Comparison of ENCODE assay signal across 19 cellular contexts in the genomic region with DNA sequence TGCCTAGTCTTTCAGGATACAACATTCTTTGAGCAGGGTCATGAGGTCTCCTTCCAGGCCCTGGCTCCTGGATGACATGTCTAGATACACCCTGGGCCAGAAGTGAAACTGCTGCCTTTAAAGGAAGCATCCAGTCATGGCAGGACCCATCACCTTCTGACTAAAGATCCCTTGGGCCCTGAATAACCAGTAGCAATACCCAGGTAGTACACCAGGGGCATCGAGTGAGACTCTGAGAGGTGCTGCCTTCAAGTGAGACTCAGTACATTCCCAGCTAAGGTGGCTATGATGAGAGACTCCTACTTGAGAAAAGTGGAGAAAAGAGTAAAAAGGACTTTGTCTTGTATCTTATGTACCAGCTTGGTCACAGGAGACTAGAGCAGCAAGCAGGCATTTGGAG. TPM values are rescaled to one million over a fixed set of nuclear protein-coding genes. Genes with fewer than 3 reads are reported as not detected.
DNase-seq lines count a peak whose midpoint lies in the region; ATAC-seq, FAIRE-seq and TF ChIP-seq lines count a peak whose summit lies in the region.
"Had no signal": no experiment of that assay in that cellular context is flagged by ENCODE, and none has a peak within 500 bp of the region (broad histone marks: within the 10 kb centered on the region; RNA-seq: fewer than 3 reads in every experiment).

No MANE protein-coding gene starts in this region.

- TF ChIP-seq POLR2A in breast epithelium (IDR thresholded peaks at IDR 0.05): no peak
- no peak for TF ChIP-seq POLR2A in H54 (IDR thresholded peaks at IDR 0.05; ENCODE audit: low read depth, low read length)

- intact Hi-C loops in MCF 10A (cut with micrococcal nuclease): no loop called here
- intact Hi-C loops in breast epithelium (cut with DNase I; ENCODE audit: low total_unique reads): no loop called here
- intact Hi-C loops in activated B cell treated with CpG ODN at 0.5 μM for 24 hours (cut with micrococcal nuclease): no loop called here
- intact Hi-C loops in colonic mucosa (cut with DNase I): no loop called here

- H3K9me3 ChIP-seq in breast epithelium (no peaks in the 10 kb centered on the region), colonic mucosa (no peaks in the 10 kb centered on the region)
- H3K9me3 ChIP-seq: adrenal gland, prostate gland had no signal

- H3K36me3 ChIP-seq in breast epithelium (no peaks in the 10 kb centered on the region), colonic mucosa (no peaks in the 10 kb centered on the region)
- H3K36me3 ChIP-seq: adrenal gland, prostate gland had no signal

- TF ChIP-seq CTCF in MCF 10A (IDR thresholded peaks at IDR 0.05; ENCODE audit: unreplicated experiment) (no peak), breast epithelium (IDR thresholded peaks at IDR 0.05) (no peak), activated B cell treated with CpG ODN at 0.5 μM for 24 hours (IDR thresholded peaks at IDR 0.05) (no peak), colonic mucosa (IDR thresholded peaks at IDR 0.05) (no peak)

- H3K9me3 Mint-ChIP-seq in MCF 10A (ENCODE audit: unreplicated experiment): no peaks in the 10 kb centered on the region
- H3K9me3 Mint-ChIP-seq in activated B cell treated with CpG ODN at 0.5 μM for 24 hours: peaks cover 4% of the 10 kb centered on the region
- peaks cover 8% of the 10 kb centered on the region in 2 donors for H3K9me3 Mint-ChIP-seq in stimulated activated naive B cell treated with anti-CD40 and anti-IgM and Interleukin-4, amounts not matched to agents 10 μg/mL and 1 μg/mL and 100 μg/mL, for 72 hours

- ATAC-seq in activated B cell treated with CpG ODN at 0.5 μM for 24 hours (ENCODE audit: low read depth): peak; percentile 14
- peak; percentile 63 to 77 for ATAC-seq in stimulated activated naive B cell treated with anti-CD40 and anti-IgM and Interleukin-4, amounts not matched to agents 10 μg/mL and 1 μg/mL and 100 μg/mL, for 72 hours (replicated peaks)
- no peak for ATAC-seq in GM18858 (IDR thresholded peaks at IDR 0.05; ENCODE audit: unreplicated experiment)
- ATAC-seq: Right ventricle myocardium inferior had no signal

- H3K9ac ChIP-seq in colonic mucosa (ENCODE audit: low read depth in 2 of 2, low read length in 2 of 2): no peak overlapping the region

- no peak for FAIRE-seq in H54 (lab: Jason Lieb, UNC)

- H3K4me3 ChIP-seq in breast epithelium: no peak overlapping the region
- H3K4me3 ChIP-seq in colonic mucosa: no peak overlapping the region
- H3K4me3 ChIP-seq: adrenal gland, prostate gland had no signal

- no peaks in the 10 kb centered on the region for H3K36me3 Mint-ChIP-seq in MCF 10A (ENCODE audit: insufficient read depth, unreplicated experiment)
- H3K36me3 Mint-ChIP-seq in activated B cell treated with CpG ODN at 0.5 μM for 24 hours (ENCODE audit: low read depth): no peaks in the 10 kb centered on the region
- peaks cover 0 to 6% of the 10 kb centered on the region in 2 donors for H3K36me3 Mint-ChIP-seq in stimulated activated naive B cell treated with anti-CD40 and anti-IgM and Interleukin-4, amounts not matched to agents 10 μg/mL and 1 μg/mL and 100 μg/mL, for 72 hours

- no peaks in the 10 kb centered on the region for H3K27me3 Mint-ChIP-seq in MCF 10A (ENCODE audit: insufficient read depth, unreplicated experiment)
- peaks cover 20% of the 10 kb centered on the region for H3K27me3 Mint-ChIP-seq in activated B cell treated with CpG ODN at 0.5 μM for 24 hours
- peaks cover 12 to 24% of the 10 kb centered on the region in 2 donors for H3K27me3 Mint-ChIP-seq in stimulated activated naive B cell treated with anti-CD40 and anti-IgM and Interleukin-4, amounts not matched to agents 10 μg/mL and 1 μg/mL and 100 μg/mL, for 72 hours

- DNase-seq in MCF 10A (ENCODE audit: unreplicated experiment) (peak; percentile 8), breast epithelium (ENCODE audit: low spot score in 2 of 2) (no peak), HT-29 (ENCODE audit: low spot score) (peak; percentile 20), activated B cell treated with CpG ODN at 0.5 μM for 24 hours (no peak), colonic mucosa (no peak), H54 (ENCODE audit: insufficient read length, low spot score) (no peak)
- peak; percentile 1 for DNase-seq in stimulated activated naive B cell treated with anti-CD40 and anti-IgM and Interleukin-4, amounts not matched to agents 10 μg/mL and 1 μg/mL and 100 μg/mL, for 72 hours
- DNase-seq: activated T-cell treated with anti-CD3 and anti-CD28 coated beads, Interleukin-2, amount 50 U/mL, for 1 hour; adrenal gland; foreskin melanocyte; NCI-H1092; NCI-H2171; stimulated activated CD4-positive, alpha-beta T cell treated with anti-CD3 and anti-CD28 coated beads, Interleukin-12 subunit alpha, Interleukin-12 subunit beta, amount 100 ng/mL, for 4 hours; T-helper 2 cell had no signal

- H3K27me3 ChIP-seq in breast epithelium: no peaks in the 10 kb centered on the region
- no peaks in the 10 kb centered on the region for H3K27me3 ChIP-seq in colonic mucosa
- H3K27me3 ChIP-seq: adrenal gland had no signal

- no peaks in the 10 kb centered on the region for H3K4me1 Mint-ChIP-seq in MCF 10A (ENCODE audit: insufficient read depth, unreplicated experiment)
- H3K4me1 Mint-ChIP-seq in activated B cell treated with CpG ODN at 0.5 μM for 24 hours: no peaks in the 10 kb centered on the region
- H3K4me1 Mint-ChIP-seq in stimulated activated naive B cell treated with anti-CD40 and anti-IgM and Interleukin-4, amounts not matched to agents 10 μg/mL and 1 μg/mL and 100 μg/mL, for 72 hours: no peaks in the 10 kb centered on the region

- POLR2A ChIA-PET in MCF 10A (lab: Yijun Ruan, JAX) (no interaction called here), activated B cell treated with CpG ODN at 0.5 μM for 24 hours (lab: Charles Lee) (no interaction called here)

- CTCF ChIA-PET in MCF 10A (lab: Yijun Ruan, JAX): no interaction called here
- CTCF ChIA-PET in activated B cell treated with CpG ODN at 0.5 μM for 24 hours (lab: Charles Lee): no interaction called here

- H3K4me1 ChIP-seq in breast epithelium (no peaks in the 10 kb centered on the region), colonic mucosa (no peaks in the 10 kb centered on the region)
- H3K4me1 ChIP-seq: adrenal gland, prostate gland had no signal

- BruUV-seq in MCF 10A (replicated peaks; lab: Mats Ljungman, UMichigan): no TSS peak

- H3K27ac ChIP-seq in breast epithelium (no peak overlapping the region), colonic mucosa (no peak overlapping the region)
- H3K27ac ChIP-seq: adrenal gland, prostate gland had no signal

- H3K27ac Mint-ChIP-seq in MCF 10A (ENCODE audit: low read depth, unreplicated experiment) (no peak overlapping the region), activated B cell treated with CpG ODN at 0.5 μM for 24 hours (no peak overlapping the region)
- H3K27ac Mint-ChIP-seq in stimulated activated naive B cell treated with anti-CD40 and anti-IgM and Interleukin-4, amounts not matched to agents 10 μg/mL and 1 μg/mL and 100 μg/mL, for 72 hours: no peak overlapping the region

- H3K4me3 Mint-ChIP-seq in MCF 10A (ENCODE audit: unreplicated experiment) (no peak overlapping the region), activated B cell treated with CpG ODN at 0.5 μM for 24 hours (no peak overlapping the region)
- H3K4me3 Mint-ChIP-seq in stimulated activated naive B cell treated with anti-CD40 and anti-IgM and Interleukin-4, amounts not matched to agents 10 μg/mL and 1 μg/mL and 100 μg/mL, for 72 hours: no peak overlapping the region

RNA-seq across cellular contexts. Expression of gene OR6C68, which starts 23.5 kb away (rescaled TPM):
- total RNA-seq in MCF 10A (2022) (not detected in 2 replicates), breast epithelium (not detected), activated B cell treated with CpG ODN at 0.5 μM for 24 hours (not detected in 2 replicates), colonic mucosa (not detected)
- total RNA-seq in HT-29 (2014; rRNA removed; shearing (Covaris generic)): not detected in 2 replicates
- total RNA-seq: adrenal gland, cerebellum, liver, prostate gland, Right ventricle myocardium inferior had no signal

RNA-seq across cellular contexts. Expression of gene OR6C4, which starts 33.7 kb away (rescaled TPM):
- total RNA-seq in MCF 10A (2022) (not detected in 2 replicates), breast epithelium (not detected), activated B cell treated with CpG ODN at 0.5 μM for 24 hours (not detected in 2 replicates), colonic mucosa (not detected)
- not detected in 2 replicates for total RNA-seq in HT-29 (2014; rRNA removed; shearing (Covaris generic))
- total RNA-seq: adrenal gland, cerebellum, liver, prostate gland, Right ventricle myocardium inferior had no signal

RNA-seq across cellular contexts. Expression of gene OR6C70, which starts 45.8 kb away (rescaled TPM):
- total RNA-seq in MCF 10A (2022) (not detected in 2 replicates), breast epithelium (not detected), activated B cell treated with CpG ODN at 0.5 μM for 24 hours (not detected in 2 replicates), colonic mucosa (not detected)
- total RNA-seq in HT-29 (2014; rRNA removed; shearing (Covaris generic)): not detected in 2 replicates
- total RNA-seq: adrenal gland, cerebellum, liver, prostate gland, Right ventricle myocardium inferior had no signal

RNA-seq across cellular contexts. Expression of gene OR2AP1, which starts 56.6 kb away (rescaled TPM):
- total RNA-seq in MCF 10A (2022) (not detected in 2 replicates), breast epithelium (not detected), activated B cell treated with CpG ODN at 0.5 μM for 24 hours (0.32 TPM in 1 of 2 replicates, not detected in the other), colonic mucosa (not detected)
- total RNA-seq in HT-29 (2014; rRNA removed; shearing (Covaris generic)): not detected in 2 replicates
- total RNA-seq: adrenal gland, cerebellum, liver, prostate gland, Right ventricle myocardium inferior had no signal

Comparison
In these comparisons a context has a peak if more than half of its experiments do, and no peak if none do; other contexts are left out.
1. DNase-seq: peak in MCF 10A (single experiment), HT-29 (single experiment) and stimulated activated naive B cell treated with anti-CD40 and anti-IgM and Interleukin-4, amounts not matched to agents 10 μg/mL and 1 μg/mL and 100 μg/mL, for 72 hours (single experiment); none in breast epithelium (0 of 2), activated B cell treated with CpG ODN at 0.5 μM for 24 hours (single experiment), colonic mucosa (single experiment) and H54 (single experiment).